13 cellular contexts compared by ENCODE assay signal in genomic region chr13:46624821-46625220, GRCh38.
"Had no signal": no experiment of that assay in that cellular context is flagged by ENCODE, and none has a peak within 500 bp of the region (broad histone marks: within the 10 kb centered on the region; RNA-seq: fewer than 3 reads in every experiment).

No MANE protein-coding gene starts in this region.

- H3K27me3 ChIP-seq: colonic mucosa, neutrophil, stomach, uterus had no signal

- H3K4me3 ChIP-seq: colonic mucosa, skin epidermis, stomach, uterus had no signal

- H3K9me3 Mint-ChIP-seq: activated naive CD4-positive, alpha-beta T cell treated with anti-CD3 and anti-CD28 coated beads for 36 hours; activated T-helper 1 cell treated with anti-CD3 and anti-CD28 coated beads, Interleukin-12 subunit alpha, Interleukin-12 subunit beta, Interleukin-2, Interleukin-4 antibody, amounts not matched to agents 30 ng/mL and 10 ng/mL and 1 ng/mL, durations not matched to agents 14 hours and 24 hours and 36 hours had no signal

- DNase-seq: activated CD4-positive, alpha-beta T cell treated with anti-CD3 and anti-CD28 coated beads for 4 hours; activated naive CD4-positive, alpha-beta T cell treated with anti-CD3 and anti-CD28 coated beads for 36 hours; caudate nucleus; colonic mucosa; foreskin melanocyte; kidney; posterior cingulate gyrus; stimulated activated CD4-positive, alpha-beta T cell treated with anti-CD3 and anti-CD28 coated beads, Interleukin-4, amount 100 ng/mL, for 4 hours; stomach; uterus had no signal

- H3K9me3 ChIP-seq: colonic mucosa, neutrophil, stomach, uterus had no signal

- FAIRE-seq: kidney had no signal

- H3K27ac Mint-ChIP-seq: activated naive CD4-positive, alpha-beta T cell treated with anti-CD3 and anti-CD28 coated beads for 36 hours; activated T-helper 1 cell treated with anti-CD3 and anti-CD28 coated beads, Interleukin-12 subunit alpha, Interleukin-12 subunit beta, Interleukin-2, Interleukin-4 antibody, amounts not matched to agents 30 ng/mL and 10 ng/mL and 1 ng/mL, durations not matched to agents 14 hours and 24 hours and 36 hours had no signal

- H3K4me3 Mint-ChIP-seq: activated naive CD4-positive, alpha-beta T cell treated with anti-CD3 and anti-CD28 coated beads for 36 hours; activated T-helper 1 cell treated with anti-CD3 and anti-CD28 coated beads, Interleukin-12 subunit alpha, Interleukin-12 subunit beta, Interleukin-2, Interleukin-4 antibody, amounts not matched to agents 30 ng/mL and 10 ng/mL and 1 ng/mL, durations not matched to agents 14 hours and 24 hours and 36 hours had no signal

- H3K4me1 ChIP-seq: uterus had no signal

- H3K27ac ChIP-seq: colonic mucosa, neutrophil, skin epidermis had no signal

- H3K36me3 ChIP-seq: colonic mucosa, neutrophil, stomach, uterus had no signal
